ENCODE assay signal across 9 cellular contexts in the genomic region with DNA sequence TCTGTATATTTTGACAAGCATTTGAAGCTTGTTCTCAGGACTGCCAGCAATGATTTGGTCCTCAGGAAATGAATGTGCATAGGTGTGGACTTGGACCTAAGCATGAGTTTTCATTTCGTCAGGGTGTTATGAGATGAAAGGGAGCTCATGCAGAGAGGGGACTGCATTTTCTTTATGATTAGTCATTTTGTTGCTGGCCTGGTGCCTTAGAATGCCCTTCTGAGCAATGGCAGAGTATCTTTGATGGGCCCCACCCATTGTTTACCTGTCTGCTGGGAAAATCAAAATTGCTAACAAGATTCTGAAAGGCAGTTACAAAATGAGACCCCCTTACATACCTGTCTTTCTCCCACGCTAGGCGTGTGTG. TPM values are rescaled to one million over a fixed set of nuclear protein-coding genes. Genes with fewer than 3 reads are reported as not detected.
DNase-seq lines count a peak whose midpoint lies in the region; ATAC-seq and TF ChIP-seq lines count a peak whose summit lies in the region.
"Had no signal": no experiment of that assay in that cellular context is flagged by ENCODE, and none has a peak within 500 bp of the region (broad histone marks: within the 10 kb centered on the region; RNA-seq: fewer than 3 reads in every experiment).

No MANE protein-coding gene starts in this region.

- peak overlapping the region; percentile 35 for H3K4me3 Mint-ChIP-seq in type B pancreatic cell
- no peak overlapping the region for H3K4me3 Mint-ChIP-seq in activated naive CD4-positive, alpha-beta T cell treated with anti-CD3 and anti-CD28 coated beads, Interleukin-2, amount 10 ng/mL, durations not matched to agents 7 days and 5 days

- no peaks in the 10 kb centered on the region for H3K9me3 Mint-ChIP-seq in type B pancreatic cell
- H3K9me3 Mint-ChIP-seq in activated naive CD4-positive, alpha-beta T cell treated with anti-CD3 and anti-CD28 coated beads, Interleukin-2, amount 10 ng/mL, durations not matched to agents 7 days and 5 days = no peaks in the 10 kb centered on the region

- peak; percentile 71 for ATAC-seq in HG03432 (IDR thresholded peaks at IDR 0.05; ENCODE audit: unreplicated experiment)

- peak; percentile 4 for DNase-seq in stimulated activated CD4-positive, alpha-beta T cell treated with anti-CD3 and anti-CD28 coated beads, Interleukin-1b, Interleukin-23, amount 100 ng/mL, for 48 hours
- no peak for DNase-seq in stimulated activated CD4-positive, alpha-beta T cell treated with anti-CD3 and anti-CD28 coated beads, Interleukin-4, amount 100 ng/mL, for 24 hours
- DNase-seq in type B pancreatic cell (ENCODE audit: extremely low spot score, unreplicated experiment) = no peak
- DNase-seq in NCI-H774 (lab: John Stamatoyannopoulos, UW) = no peak
- DNase-seq in activated CD8-positive, alpha-beta memory T cell treated with anti-CD3 and anti-CD28 coated beads for 24 hours = no peak
- no peak for DNase-seq in activated naive CD4-positive, alpha-beta T cell treated with anti-CD3 and anti-CD28 coated beads, Interleukin-2, amount 10 ng/mL, durations not matched to agents 7 days and 5 days
- DNase-seq: psoas muscle had no signal

- CTCF ChIA-PET in activated naive CD4-positive, alpha-beta T cell treated with anti-CD3 and anti-CD28 coated beads, Interleukin-2, amount 10 ng/mL, durations not matched to agents 7 days and 5 days (lab: Charles Lee) = interaction anchor here (1.0 to 2.0 kb wide), 3 partner anchors 16 to 396 kb away, joined by 3 to 13 read pairs (median 5); no protein-coding TSS in a partner anchor

- H3K27ac ChIP-seq in cingulate gyrus (ENCODE audit: low read depth, low read length) = peak overlapping the region; percentile 60
- H3K27ac ChIP-seq: psoas muscle had no signal

- peaks cover 5% of the 10 kb centered on the region for H3K27me3 Mint-ChIP-seq in type B pancreatic cell
- peaks cover 23% of the 10 kb centered on the region for H3K27me3 Mint-ChIP-seq in activated naive CD4-positive, alpha-beta T cell treated with anti-CD3 and anti-CD28 coated beads, Interleukin-2, amount 10 ng/mL, durations not matched to agents 7 days and 5 days

- peaks cover 37% of the 10 kb centered on the region for H3K4me1 Mint-ChIP-seq in type B pancreatic cell (ENCODE audit: unreplicated experiment)
- H3K4me1 Mint-ChIP-seq in activated naive CD4-positive, alpha-beta T cell treated with anti-CD3 and anti-CD28 coated beads, Interleukin-2, amount 10 ng/mL, durations not matched to agents 7 days and 5 days = no peaks in the 10 kb centered on the region

- peaks cover 42% of the 10 kb centered on the region for H3K36me3 Mint-ChIP-seq in type B pancreatic cell
- H3K36me3 Mint-ChIP-seq in activated naive CD4-positive, alpha-beta T cell treated with anti-CD3 and anti-CD28 coated beads, Interleukin-2, amount 10 ng/mL, durations not matched to agents 7 days and 5 days = no peaks in the 10 kb centered on the region

- peak overlapping the region; percentile 90 for H3K27ac Mint-ChIP-seq in type B pancreatic cell
- no peak overlapping the region for H3K27ac Mint-ChIP-seq in activated naive CD4-positive, alpha-beta T cell treated with anti-CD3 and anti-CD28 coated beads, Interleukin-2, amount 10 ng/mL, durations not matched to agents 7 days and 5 days

- no peak for TF ChIP-seq CTCF in type B pancreatic cell (conservative IDR thresholded peaks at IDR 0.05)

RNA-seq across cellular contexts. Expression of a gene that starts 51.5 kb away (rescaled TPM):
- 25.3 and 28.1 TPM in 2 replicates for total RNA-seq in type B pancreatic cell (ENCODE audit: low replicate concordance)
